In the genomic region with DNA sequence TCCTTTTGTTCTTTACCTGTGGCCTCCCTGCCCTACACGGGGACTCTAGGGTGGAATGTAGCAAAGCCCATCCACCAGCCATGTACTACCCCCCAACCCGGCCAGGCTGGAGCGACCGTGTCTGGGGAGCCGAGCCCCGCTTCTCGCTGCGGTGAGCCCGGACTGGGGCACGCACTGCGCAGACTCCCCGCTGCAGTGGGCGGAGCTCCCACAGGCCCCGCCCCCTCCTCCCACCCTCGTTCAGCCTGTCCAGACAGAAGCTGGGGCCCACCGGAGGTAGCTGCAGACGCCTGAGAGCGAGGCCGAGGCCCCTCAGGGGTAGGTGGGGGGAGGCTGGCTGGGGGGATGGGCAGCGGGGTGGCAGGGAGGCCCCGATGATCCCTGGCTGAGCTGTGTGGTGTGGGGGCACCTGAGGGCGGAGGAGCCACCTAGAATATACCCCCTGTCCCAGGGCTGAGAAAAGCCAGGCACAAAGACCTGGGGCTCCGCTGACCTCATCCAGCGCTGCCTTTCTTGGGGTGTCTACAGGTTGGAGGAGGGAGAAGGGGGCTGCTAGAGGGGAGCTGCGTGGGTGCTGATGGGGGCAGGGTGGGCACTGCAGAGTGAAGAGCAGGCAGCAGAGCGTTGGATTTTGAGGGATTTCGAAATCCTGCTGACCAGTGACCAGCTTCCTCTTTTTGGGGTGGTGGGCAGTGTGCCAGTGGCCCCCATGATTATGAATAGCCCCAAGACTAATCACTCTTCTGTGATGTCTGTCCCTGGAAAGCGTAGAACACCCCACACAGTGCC, we compare ENCODE assay signal across 1 cellular context.
TF ChIP-seq lines count a peak whose summit lies in the region.

No MANE protein-coding gene starts in this region.

TF ChIP-seq in SK-N-SH, 30 proteins besides CTCF, POLR2A, EP300 and RAD21 (continued from another document):
- TF ChIP-seq NFIC (IDR thresholded peaks at IDR 0.05; ENCODE audit: borderline replicate concordance) (no peak), RXRA (IDR thresholded peaks at IDR 0.05; ENCODE audit: borderline replicate concordance, low read depth) (no peak), GATA2 (CRISPR knock-in tag; IDR thresholded peaks at IDR 0.05) (no peak), NRF1 (IDR thresholded peaks at IDR 0.05; ENCODE audit: low read depth, low read length) (peak; percentile 73), GABPA (IDR thresholded peaks at IDR 0.05; ENCODE audit: low read depth) (no peak), EZH2phosphoT487 (IDR thresholded peaks at IDR 0.05; ENCODE audit: borderline replicate concordance, low read depth) (no peak), CHD2 (IDR thresholded peaks at IDR 0.05; ENCODE audit: low read length, partially characterized antibody) (peak; percentile 75), FOXJ3 (CRISPR knock-in tag; IDR thresholded peaks at IDR 0.05) (no peak), PBX3 (IDR thresholded peaks at IDR 0.05) (no peak), RFX5 (IDR thresholded peaks at IDR 0.05; ENCODE audit: low read length) (no peak), REST (IDR thresholded peaks at IDR 0.05; ENCODE audit: low read depth, low read length) (no peak), SIN3A (IDR thresholded peaks at IDR 0.05; ENCODE audit: borderline replicate concordance, low read depth, low read length) (no peak)
- TF ChIP-seq, protein P1, sequence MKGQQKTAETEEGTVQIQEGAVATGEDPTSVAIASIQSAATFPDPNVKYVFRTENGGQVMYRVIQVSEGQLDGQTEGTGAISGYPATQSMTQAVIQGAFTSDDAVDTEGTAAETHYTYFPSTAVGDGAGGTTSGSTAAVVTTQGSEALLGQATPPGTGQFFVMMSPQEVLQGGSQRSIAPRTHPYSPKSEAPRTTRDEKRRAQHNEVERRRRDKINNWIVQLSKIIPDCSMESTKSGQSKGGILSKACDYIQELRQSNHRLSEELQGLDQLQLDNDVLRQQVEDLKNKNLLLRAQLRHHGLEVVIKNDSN (IDR thresholded peaks at IDR 0.05; ENCODE audit: borderline replicate concordance, low read depth): no peak
TF ChIP-seq in SK-N-SH: peak in this region for 5.
